19 cellular contexts compared by ENCODE assay signal in genomic region chr4:31324814-31325213, GRCh38.
A peak's percentile ranks its signal among the peaks of the same experiment; 100 is the strongest.
DNase-seq lines count a peak whose midpoint lies in the region; ATAC-seq and TF ChIP-seq lines count a peak whose summit lies in the region.
"Had no signal": no experiment of that assay in that cellular context is flagged by ENCODE, and none has a peak within 500 bp of the region (broad histone marks: within the 10 kb centered on the region; RNA-seq: fewer than 3 reads in every experiment).

No MANE protein-coding gene starts in this region.

- no peaks in the 10 kb centered on the region for H3K79me2 ChIP-seq in SU-DHL-6 (ENCODE audit: insufficient read depth, low read length)

- H3K27ac Mint-ChIP-seq in Caco-2 (ENCODE audit: unreplicated experiment): no peak overlapping the region
- H3K27ac Mint-ChIP-seq: CD14-positive monocyte; CD4-positive, alpha-beta memory T cell; CD4-positive, CD25-positive, alpha-beta regulatory T cell; CD8-positive, alpha-beta memory T cell had no signal

- H3K9ac ChIP-seq in SU-DHL-6 (ENCODE audit: low read length): no peak overlapping the region
- H3K9ac ChIP-seq: BLaER1 had no signal

- no TSS peak for BruUV-seq in Caco-2 (replicated peaks; lab: Mats Ljungman, UMichigan)

- no peak for ATAC-seq in HG02798 (IDR thresholded peaks at IDR 0.05; ENCODE audit: poor library complexity, unreplicated experiment)

- H3K9me2 ChIP-seq in SU-DHL-6 (replicated peaks; ENCODE audit: insufficient read depth, low read length): no peaks in the 10 kb centered on the region

- H3K4me1 ChIP-seq in Caco-2: no peaks in the 10 kb centered on the region
- H3K4me1 ChIP-seq: BE2C, BLaER1 had no signal

- H2AFZ ChIP-seq in SU-DHL-6 (ENCODE audit: low read depth, low read length, severe bottlenecking): peak overlapping the region; percentile 38

- POLR2A ChIA-PET in Caco-2 (lab: Charles Lee): no interaction called here

- H3K4me3 ChIP-seq in SU-DHL-6 (ENCODE audit: insufficient read depth, low read length, poor library complexity, severe bottlenecking): no peak overlapping the region
- no peak overlapping the region for H3K4me3 ChIP-seq in Caco-2 (ENCODE audit: low read depth, low read length)
- H3K4me3 ChIP-seq: BLaER1 had no signal

- no peaks in the 10 kb centered on the region for H3K36me3 Mint-ChIP-seq in Caco-2 (ENCODE audit: insufficient read depth, unreplicated experiment)
- H3K36me3 Mint-ChIP-seq: CD14-positive monocyte; CD4-positive, alpha-beta memory T cell; CD4-positive, CD25-positive, alpha-beta regulatory T cell; CD8-positive, alpha-beta memory T cell had no signal

- H3K27me3 Mint-ChIP-seq in Caco-2 (ENCODE audit: insufficient read depth, unreplicated experiment): no peaks in the 10 kb centered on the region
- H3K27me3 Mint-ChIP-seq: CD4-positive, alpha-beta memory T cell; CD4-positive, CD25-positive, alpha-beta regulatory T cell; CD8-positive, alpha-beta memory T cell had no signal

- H3K9me3 Mint-ChIP-seq in Caco-2 (ENCODE audit: unreplicated experiment): no peaks in the 10 kb centered on the region

- no peaks in the 10 kb centered on the region for H3F3A ChIP-seq in SU-DHL-6 (ENCODE audit: insufficient read depth)

- CTCF ChIA-PET in Caco-2 (lab: Charles Lee): no interaction called here

- no peaks in the 10 kb centered on the region for H3K36me3 ChIP-seq in SU-DHL-6 (ENCODE audit: low read length)
- no peaks in the 10 kb centered on the region for H3K36me3 ChIP-seq in Caco-2 (ENCODE audit: control insufficient read depth, insufficient read depth, low read length)
- H3K36me3 ChIP-seq: BE2C, BLaER1 had no signal

- DNase-seq in NCI-H345 (lab: John Stamatoyannopoulos, UW) (peak; percentile 11), NCI-H345 treated with DMSO at 0.1 percent for 48 hours (lab: John Stamatoyannopoulos, UW; ENCODE audit: unreplicated experiment) (no peak), retina (peak; percentile 19), Caco-2 (no peak)
- DNase-seq: 8988T; ACHN; BE2C; C1 segment of cervical spinal cord; Calu3; CD4-positive, alpha-beta memory T cell; CD4-positive, CD25-positive, alpha-beta regulatory T cell; CD8-positive, alpha-beta memory T cell; COR-L47; DMS79 treated with DMSO at 0.1 percent for 48 hours; GF-D8 had no signal

- intact Hi-C loops in Caco-2 (cut with micrococcal nuclease; ENCODE audit: unreplicated experiment): no loop called here

- no peaks in the 10 kb centered on the region for H3K4me1 Mint-ChIP-seq in Caco-2 (ENCODE audit: low read depth, unreplicated experiment)
- H3K4me1 Mint-ChIP-seq: CD14-positive monocyte; CD4-positive, alpha-beta memory T cell; CD4-positive, CD25-positive, alpha-beta regulatory T cell; CD8-positive, alpha-beta memory T cell had no signal

- H3K27me3 ChIP-seq in SU-DHL-6 (ENCODE audit: low read length) (no peaks in the 10 kb centered on the region), Caco-2 (replicated peaks; ENCODE audit: control insufficient read depth, insufficient read depth, low read length) (no peaks in the 10 kb centered on the region)
- H3K27me3 ChIP-seq: BE2C, BLaER1 had no signal

- no peak for TF ChIP-seq CTCF in SU-DHL-6 (IDR thresholded peaks at IDR 0.05; ENCODE audit: insufficient read depth, low read length, poor library complexity, severe bottlenecking)
- no peak for TF ChIP-seq CTCF in Caco-2 (IDR thresholded peaks at IDR 0.05; ENCODE audit: insufficient read depth in 1 of 2, low read depth in 1 of 2, low read length in 1 of 2, severe bottlenecking in 1 of 2, unreplicated experiment in 1 of 2)

- H3K4me3 Mint-ChIP-seq in Caco-2 (ENCODE audit: unreplicated experiment): no peak overlapping the region
- H3K4me3 Mint-ChIP-seq: CD14-positive monocyte; CD4-positive, alpha-beta memory T cell; CD4-positive, CD25-positive, alpha-beta regulatory T cell; CD8-positive, alpha-beta memory T cell had no signal

- H3K4me2 ChIP-seq in SU-DHL-6 (ENCODE audit: low read depth, low read length, poor library complexity, severe bottlenecking): no peak overlapping the region
- H3K4me2 ChIP-seq: BLaER1 had no signal

- no peaks in the 10 kb centered on the region for H4K20me1 ChIP-seq in SU-DHL-6 (ENCODE audit: low read depth, low read length)
- H4K20me1 ChIP-seq: BLaER1 had no signal

- no peaks in the 10 kb centered on the region for H3K9me3 ChIP-seq in SU-DHL-6 (ENCODE audit: insufficient read depth, low read length)
- no peaks in the 10 kb centered on the region for H3K9me3 ChIP-seq in Caco-2
- H3K9me3 ChIP-seq: BE2C, BLaER1 had no signal

- H3K27ac ChIP-seq in SU-DHL-6 (ENCODE audit: low read depth, low read length): no peak overlapping the region
- H3K27ac ChIP-seq: BLaER1 had no signal

Comparison
In these comparisons a context has a peak if more than half of its experiments do, and no peak if none do; other contexts are left out.
1. DNase-seq: peak in NCI-H345 (single experiment) and retina (single experiment); none in NCI-H345 treated with DMSO at 0.1 percent for 48 hours (single experiment) and Caco-2 (0 of 2).